ENCODE assay signal across 24 cellular contexts in genomic region chr2:148590613-148591012, GRCh38. TPM values are rescaled to one million over a fixed set of nuclear protein-coding genes. Genes with fewer than 3 reads are reported as not detected.
DNase-seq lines count a peak whose midpoint lies in the region; ATAC-seq, FAIRE-seq and TF ChIP-seq lines count a peak whose summit lies in the region.
"Had no signal": no experiment of that assay in that cellular context is flagged by ENCODE, and none has a peak within 500 bp of the region (broad histone marks: within the 10 kb centered on the region; RNA-seq: fewer than 3 reads in every experiment).

No MANE protein-coding gene starts in this region.

- no peak overlapping the region for H3K27ac ChIP-seq in GM12878 (ENCODE audit: control insufficient read depth, insufficient read depth)
- H3K27ac ChIP-seq: C4-2B, epithelial cell of prostate, KMS-11, neural progenitor cell, right lobe of liver, SJSA1 had no signal

- H3K4me1 ChIP-seq in GM12878 (ENCODE audit: control insufficient read depth, insufficient read depth, low read length), result no peaks in the 10 kb centered on the region
- H3K4me1 ChIP-seq: right lobe of liver, SJSA1 had no signal

- ATAC-seq in activated naive CD4-positive, alpha-beta T cell treated with anti-CD3 and anti-CD28 coated beads, Interleukin-2, amount 50 U/mL, for 72 hours, result peak; percentile 67 to 98
- ATAC-seq in HG03442 (IDR thresholded peaks at IDR 0.05; ENCODE audit: unreplicated experiment) (peak; percentile 65), GM12878 (peak; percentile 40; the same call in 2 of the 3 replicates)
- ATAC-seq: GM23338, right lobe of liver, T-cell had no signal

- no peaks in the 10 kb centered on the region for H3K36me3 ChIP-seq in GM12878 (ENCODE audit: control insufficient read depth in 2 of 2, insufficient read depth in 2 of 2, low read length in 1 of 2)
- H3K36me3 ChIP-seq: neural progenitor cell, right lobe of liver, SJSA1 had no signal

- intact Hi-C loops in GM12878 (cut with micrococcal nuclease; ENCODE audit: unreplicated experiment), result no loop called here

- POLR2A ChIA-PET in GM12878 (lab: Charles Lee), result no interaction called here

- TF ChIP-seq RAD21 in GM12878 (IDR thresholded peaks at IDR 0.05; ENCODE audit: insufficient read depth, low read depth, low read length), result no peak

- no peaks in the 10 kb centered on the region for H4K20me1 ChIP-seq in GM12878 (ENCODE audit: control insufficient read depth, insufficient read depth)

- H3K9me3 Mint-ChIP-seq in activated naive CD4-positive, alpha-beta T cell treated with anti-CD3 and anti-CD28 coated beads, Interleukin-2, amount 50 U/mL, for 72 hours, result peaks cover 0 to 4% of the 10 kb centered on the region in 2 donors
- H3K9me3 Mint-ChIP-seq: activated T-helper 2 cell treated with anti-CD3 and anti-CD28 coated beads, Interferon-gamma antibody, Interleukin-2, Interleukin-4, amounts not matched to agents 10 μg/mL and 5 μg/mL and 100 μg/mL, durations not matched to agents 14 hours and 24 hours and 36 hours; brain; GM23338; neural progenitor cell; T-cell had no signal

- H3K4me2 ChIP-seq in GM12878 (ENCODE audit: control insufficient read depth, insufficient read depth), result no peak overlapping the region
- H3K4me2 ChIP-seq: GM23338, KMS-11, neural progenitor cell had no signal

- TF ChIP-seq CTCF in GM12878 (IDR thresholded peaks at IDR 0.05 in 2 of 3, conservative IDR thresholded peaks at IDR 0.05 in 1 of 3; ENCODE audit: control insufficient read depth in 2 of 3, extremely low read depth in 1 of 3, insufficient read depth in 1 of 3, low read depth in 3 of 3, low read length in 3 of 3), result no peak

- no peaks in the 10 kb centered on the region for H3K36me3 Mint-ChIP-seq in activated naive CD4-positive, alpha-beta T cell treated with anti-CD3 and anti-CD28 coated beads, Interleukin-2, amount 50 U/mL, for 72 hours
- H3K36me3 Mint-ChIP-seq: brain, neural progenitor cell, T-cell had no signal

- H3K9ac ChIP-seq in GM12878 (ENCODE audit: control insufficient read depth, insufficient read depth, low read length), result no peak overlapping the region
- H3K9ac ChIP-seq: KMS-11, neural progenitor cell had no signal

- 0% methylated on average over 2 of the region's 2 CpGs for WGBS in GM12878 (ENCODE audit: insufficient coverage, insufficient replicate concordance, low lambda C conversion rate, missing lambda C conversion rate)

- no peaks in the 10 kb centered on the region for H3K9me3 ChIP-seq in GM12878 (replicated peaks; ENCODE audit: control insufficient read depth, insufficient read depth, low read length)
- H3K9me3 ChIP-seq: right lobe of liver, SJSA1 had no signal

- no peak for FAIRE-seq in GM12878 (lab: Jason Lieb, UNC)

- no peak overlapping the region for H3K4me3 ChIP-seq in GM12878
- H3K4me3 ChIP-seq: GM23338, lung, neural progenitor cell, right lobe of liver, SJSA1 had no signal

- no peak overlapping the region for H3K27ac Mint-ChIP-seq in activated naive CD4-positive, alpha-beta T cell treated with anti-CD3 and anti-CD28 coated beads, Interleukin-2, amount 50 U/mL, for 72 hours
- H3K27ac Mint-ChIP-seq: activated T-helper 2 cell treated with anti-CD3 and anti-CD28 coated beads, Interferon-gamma antibody, Interleukin-2, Interleukin-4, amounts not matched to agents 10 μg/mL and 5 μg/mL and 100 μg/mL, durations not matched to agents 14 hours and 24 hours and 36 hours; brain; GM23338; neural progenitor cell; T-cell had no signal

- in situ Hi-C loops in GM12878 (cut with MboI), result no loop called here

- RAD21 ChIA-PET in GM12878 (lab: Charles Lee; ENCODE audit: unreplicated experiment), result no interaction called here

- no peak for DNase-seq in activated naive CD4-positive, alpha-beta T cell treated with anti-CD3 and anti-CD28 coated beads, Interleukin-2, amount 50 U/mL, for 72 hours (ENCODE audit: low spot score in 2 of 2)
- no peak for DNase-seq in activated naive CD4-positive, alpha-beta T cell treated with anti-CD3 and anti-CD28 coated beads, Interleukin-2, amount 50 U/mL, for 16 hours
- no peak for DNase-seq in GM12878 (ENCODE audit: low read depth, low spot score)
- no peak for DNase-seq in stimulated activated CD4-positive, alpha-beta T cell treated with anti-CD3 and anti-CD28 coated beads, Interleukin-12 subunit alpha, Interleukin-12 subunit beta, amount 100 ng/mL, for 4 hours
- no peak for DNase-seq in HUDEP-2 (lab: John Stamatoyannopoulos, UW; ENCODE audit: unreplicated experiment in 76 of 76)
- DNase-seq in mucosa of gallbladder (ENCODE audit: low spot score), result no peak
- DNase-seq: activated CD4-positive, CD25-positive, alpha-beta regulatory T cell treated with anti-CD3 and anti-CD28 coated beads, Interleukin-2, amount 50 U/mL, for 72 hours; Calu3; DND-41; NCI-H146; NCI-H524; right lobe of liver; stimulated activated CD4-positive, alpha-beta T cell treated with anti-CD3 and anti-CD28 coated beads, Interleukin-15, amount 100 ng/mL, for 24 hours; T-cell had no signal

- no peaks in the 10 kb centered on the region for H3K79me2 ChIP-seq in GM12878 (ENCODE audit: control insufficient read depth, insufficient read depth, low read length)

- CTCF ChIA-PET in GM12878 (lab: Yijun Ruan, JAX), result no interaction called here

- H2AFZ ChIP-seq in GM12878 (ENCODE audit: control insufficient read depth, low read depth, low read length), result no peak overlapping the region
- H2AFZ ChIP-seq: GM23338, neural progenitor cell had no signal

- no peak for TF ChIP-seq POLR2A in GM12878 (IDR thresholded peaks at IDR 0.05; ENCODE audit: low read depth, low read length)

- SMC1A ChIA-PET in GM12878 (lab: Charles Lee; ENCODE audit: uncharacterized antibody, unreplicated experiment), result interaction anchor here (0.5 to 1.5 kb wide), 3 partner anchors 10 to 67 kb away, joined by 3 read pairs; no protein-coding TSS in a partner anchor

- H3K27me3 ChIP-seq in GM12878 (replicated peaks in 1 of 2; ENCODE audit: control insufficient read depth in 2 of 2, insufficient read depth in 2 of 2, low read length in 1 of 2), result no peaks in the 10 kb centered on the region; a peak in 1 of 4 replicates
- H3K27me3 ChIP-seq: right lobe of liver, SJSA1 had no signal

- BruUV-seq in GM12878 (replicated peaks; lab: Mats Ljungman, UMichigan), result no TSS peak

- no peak for TF ChIP-seq EP300 in GM12878 (IDR thresholded peaks at IDR 0.05; ENCODE audit: borderline replicate concordance in 1 of 2, control insufficient read depth in 1 of 2, low read depth in 2 of 2, low read length in 2 of 2)

TF ChIP-seq in GM12878, 131 proteins besides CTCF, POLR2A, EP300 and RAD21 (continues in another document):
- peak; percentile 34; the same call in 1 of the 2 replicates for TF ChIP-seq RUNX3 (IDR thresholded peaks at IDR 0.05; ENCODE audit: low read length)
- peak; percentile 78 for TF ChIP-seq JUNB (IDR thresholded peaks at IDR 0.05)
- TF ChIP-seq PRDM15 (CRISPR knock-in tag; IDR thresholded peaks at IDR 0.05), result no peak
- TF ChIP-seq EZH2 (IDR thresholded peaks at IDR 0.05; ENCODE audit: borderline replicate concordance, control insufficient read depth, low read depth, low read length), result no peak
- TF ChIP-seq EED (IDR thresholded peaks at IDR 0.05; ENCODE audit: low read depth), result no peak

RNA-seq across cellular contexts. Expression of gene EPC2, which starts 53.9 kb away (rescaled TPM):
- 10 to 100 TPM; 14.7 to 29.0 TPM for total RNA-seq in activated naive CD4-positive, alpha-beta T cell treated with anti-CD3 and anti-CD28 coated beads, Interleukin-2, amount 50 U/mL, for 72 hours
- 65.4 and 68.5 TPM in 2 replicates for total RNA-seq in GM12878 (2013; cell fraction: nucleolus; rRNA removed)
- total RNA-seq in GM12878 (2014; rRNA removed), result 14.4 and 14.6 TPM in 2 replicates
- 16.5 and 16.7 TPM in 2 replicates for total RNA-seq in GM12878 (2014; rRNA removed; fragmentation: Illumina TruSeq; extraction: Trizol)
- 14.8 and 16.1 TPM in 2 replicates for total RNA-seq in GM12878 (2021)
- polyA plus RNA-seq in GM12878 (2011; ENCODE audit: low read depth), result 7.6 TPM
- 14.8 and 17.2 TPM in 2 replicates for polyA plus RNA-seq in GM12878 (2011; rRNA removed)
- 7.0 and 8.5 TPM in 2 replicates for polyA plus RNA-seq in GM12878 (2011; cell fraction: cytosol; rRNA removed)
- 11.1 and 12.5 TPM in 2 replicates for polyA plus RNA-seq in GM12878 (2011; cell fraction: nucleus; rRNA removed)
- polyA plus RNA-seq in GM12878 (2012), result 8.2 and 10.7 TPM in 2 replicates
- 13.6 and 18.5 TPM in 2 replicates for polyA plus RNA-seq in GM12878 (2014; fragmentation: Illumina TruSeq; extraction: Trizol)
- 1 to 10 TPM; 2.0 to 2.6 TPM for polyA plus RNA-seq in GM12878 (2014; fragmentation: Nextera tagmentation; extraction: Ambion mirVana)
- 7.0 and 7.9 TPM in 2 replicates for polyA plus RNA-seq in GM12878 (2014; rRNA removed)
- 1 to 10 TPM; 3.0 to 3.5 TPM for polyA plus RNA-seq in GM12878 (2016; fragmentation: Nextera tagmentation; extraction: Ambion mirVana)
- polyA minus RNA-seq in GM12878 (2011; rRNA and poly(A)+ RNA removed), result 21.8 and 35.7 TPM in 2 replicates
- 7.1 and 7.2 TPM in 2 replicates for polyA minus RNA-seq in GM12878 (2011; cell fraction: cytosol; rRNA and poly(A)+ RNA removed)
- 23.3 and 46.1 TPM in 2 replicates for polyA minus RNA-seq in GM12878 (2011; cell fraction: nucleus; rRNA and poly(A)+ RNA removed)
- total RNA-seq in mucosa of gallbladder, result 30.8 TPM
